In the genomic region with DNA sequence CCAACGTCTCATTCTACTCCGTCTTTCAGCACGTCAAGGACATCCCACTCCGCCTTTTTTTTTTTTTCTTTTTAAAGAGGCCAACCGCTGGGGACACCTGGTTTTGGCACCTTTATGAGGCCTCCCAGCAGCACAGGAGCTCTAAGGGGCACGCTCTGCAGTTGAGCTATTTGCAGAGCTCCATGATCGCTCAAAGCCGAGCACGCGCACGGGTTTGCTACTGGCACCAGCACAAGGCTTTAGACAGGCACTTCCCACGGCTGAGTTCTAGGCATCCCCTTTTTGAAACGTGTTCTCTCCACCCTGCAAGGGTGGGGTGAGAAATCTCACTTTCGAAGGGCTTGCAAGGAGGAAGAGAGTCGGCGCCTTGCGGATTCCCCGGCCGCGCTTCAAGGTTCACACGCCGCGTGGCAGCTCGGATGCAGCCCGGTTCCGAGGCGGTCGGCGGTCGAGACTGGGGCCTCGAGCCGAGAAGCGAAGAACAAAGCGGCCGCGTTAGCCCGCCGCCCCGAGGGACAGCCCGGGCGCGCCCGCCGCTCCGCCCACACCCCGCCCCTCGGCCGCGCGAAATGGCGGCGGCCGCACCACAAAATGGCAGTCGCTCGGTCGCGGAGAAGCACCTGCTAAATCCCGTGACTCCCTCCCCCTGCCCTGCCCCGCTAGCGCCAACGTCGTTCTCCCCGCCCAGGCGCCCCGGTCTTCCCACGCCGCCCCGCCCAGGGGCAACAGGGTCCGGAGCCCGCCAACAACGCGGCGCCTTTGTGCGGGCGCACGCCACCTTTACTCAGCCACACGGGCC, we compare ENCODE assay signal across 1 cellular context.
TF ChIP-seq lines count a peak whose summit lies in the region.

No MANE protein-coding gene starts in this region.

TF ChIP-seq in K562, 482 proteins besides CTCF, POLR2A, EP300 and RAD21 (continued from another document):
- TF ChIP-seq, protein P1, sequence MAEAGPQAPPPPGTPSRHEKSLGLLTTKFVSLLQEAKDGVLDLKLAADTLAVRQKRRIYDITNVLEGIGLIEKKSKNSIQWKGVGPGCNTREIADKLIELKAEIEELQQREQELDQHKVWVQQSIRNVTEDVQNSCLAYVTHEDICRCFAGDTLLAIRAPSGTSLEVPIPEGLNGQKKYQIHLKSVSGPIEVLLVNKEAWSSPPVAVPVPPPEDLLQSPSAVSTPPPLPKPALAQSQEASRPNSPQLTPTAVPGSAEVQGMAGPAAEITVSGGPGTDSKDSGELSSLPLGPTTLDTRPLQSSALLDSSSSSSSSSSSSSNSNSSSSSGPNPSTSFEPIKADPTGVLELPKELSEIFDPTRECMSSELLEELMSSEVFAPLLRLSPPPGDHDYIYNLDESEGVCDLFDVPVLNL (CRISPR knock-in tag; IDR thresholded peaks at IDR 0.05; ENCODE audit: low read depth), result 0 out of 2 replicates have a peak, but pooled peaks have one; percentile 59
- TF ChIP-seq TBL1XR1 (IDR thresholded peaks at IDR 0.05; ENCODE audit: low read length in 2 of 2) (peak; percentile 63 to 77; a peak in 3 of 4 replicates), SAFB (IDR thresholded peaks at IDR 0.05; ENCODE audit: borderline replicate concordance, low read depth, low read length) (0 out of 2 replicates have a peak, but pooled peaks have one; percentile 45), RAD51 (IDR thresholded peaks at IDR 0.05; ENCODE audit: borderline replicate concordance, low read depth) (no peak), GATAD2B (IDR thresholded peaks at IDR 0.05; ENCODE audit: borderline replicate concordance) (peak; percentile 92; the same call in 1 of the 2 replicates), FUS (optimal IDR thresholded peaks at IDR 0.05; ENCODE audit: low read depth, low read length) (peak; percentile 86), GABPB1 (CRISPR knock-in tag; IDR thresholded peaks at IDR 0.05) (no peak; the same call in 1 of the 2 replicates), ZNF445 (CRISPR knock-in tag; IDR thresholded peaks at IDR 0.05; ENCODE audit: low read depth) (no peak), ZNF41 (CRISPR knock-in tag; conservative IDR thresholded peaks at IDR 0.05) (no peak), CBFB (CRISPR knock-in tag; IDR thresholded peaks at IDR 0.05) (peak; percentile 32; the same call in 1 of the 2 replicates), ZNF764 (CRISPR knock-in tag; IDR thresholded peaks at IDR 0.05; ENCODE audit: low read depth) (no peak), KDM5B (IDR thresholded peaks at IDR 0.05; ENCODE audit: insufficient replicate concordance, low read depth, low read length) (peak; percentile 70), ZFX (CRISPR knock-in tag; IDR thresholded peaks at IDR 0.05) (peak; percentile 83), PML (IDR thresholded peaks at IDR 0.05; ENCODE audit: low read length) (peak; percentile 86), TEAD1 (CRISPR knock-in tag; IDR thresholded peaks at IDR 0.05) (peak in 1 of 2 experiments; percentile 66; a peak in 1 of 4 replicates)
- TF ChIP-seq, protein P2, sequence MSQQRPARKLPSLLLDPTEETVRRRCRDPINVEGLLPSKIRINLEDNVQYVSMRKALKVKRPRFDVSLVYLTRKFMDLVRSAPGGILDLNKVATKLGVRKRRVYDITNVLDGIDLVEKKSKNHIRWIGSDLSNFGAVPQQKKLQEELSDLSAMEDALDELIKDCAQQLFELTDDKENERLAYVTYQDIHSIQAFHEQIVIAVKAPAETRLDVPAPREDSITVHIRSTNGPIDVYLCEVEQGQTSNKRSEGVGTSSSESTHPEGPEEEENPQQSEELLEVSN (IDR thresholded peaks at IDR 0.05; ENCODE audit: borderline replicate concordance in 1 of 2, extremely low read depth in 1 of 2, insufficient read depth in 1 of 2, insufficient read length in 1 of 2, low read depth in 1 of 2, low read length in 1 of 2, poor library complexity in 1 of 2, severe bottlenecking in 1 of 2), result peak; percentile 84 to 97
- TF ChIP-seq, protein P3, sequence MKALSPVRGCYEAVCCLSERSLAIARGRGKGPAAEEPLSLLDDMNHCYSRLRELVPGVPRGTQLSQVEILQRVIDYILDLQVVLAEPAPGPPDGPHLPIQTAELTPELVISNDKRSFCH (CRISPR knock-in tag; IDR thresholded peaks at IDR 0.05), result no peak
- TF ChIP-seq, protein P3 (tag; IDR thresholded peaks at IDR 0.05), result peak; percentile 53
- TF ChIP-seq, protein P4, sequence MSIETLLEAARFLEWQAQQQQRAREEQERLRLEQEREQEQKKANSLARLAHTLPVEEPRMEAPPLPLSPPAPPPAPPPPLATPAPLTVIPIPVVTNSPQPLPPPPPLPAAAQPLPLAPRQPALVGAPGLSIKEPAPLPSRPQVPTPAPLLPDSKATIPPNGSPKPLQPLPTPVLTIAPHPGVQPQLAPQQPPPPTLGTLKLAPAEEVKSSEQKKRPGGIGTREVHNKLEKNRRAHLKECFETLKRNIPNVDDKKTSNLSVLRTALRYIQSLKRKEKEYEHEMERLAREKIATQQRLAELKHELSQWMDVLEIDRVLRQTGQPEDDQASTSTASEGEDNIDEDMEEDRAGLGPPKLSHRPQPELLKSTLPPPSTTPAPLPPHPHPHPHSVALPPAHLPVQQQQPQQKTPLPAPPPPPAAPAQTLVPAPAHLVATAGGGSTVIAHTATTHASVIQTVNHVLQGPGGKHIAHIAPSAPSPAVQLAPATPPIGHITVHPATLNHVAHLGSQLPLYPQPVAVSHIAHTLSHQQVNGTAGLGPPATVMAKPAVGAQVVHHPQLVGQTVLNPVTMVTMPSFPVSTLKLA (conservative IDR thresholded peaks at IDR 0.05), result peak; percentile 35 to 77
- TF ChIP-seq, protein P5, sequence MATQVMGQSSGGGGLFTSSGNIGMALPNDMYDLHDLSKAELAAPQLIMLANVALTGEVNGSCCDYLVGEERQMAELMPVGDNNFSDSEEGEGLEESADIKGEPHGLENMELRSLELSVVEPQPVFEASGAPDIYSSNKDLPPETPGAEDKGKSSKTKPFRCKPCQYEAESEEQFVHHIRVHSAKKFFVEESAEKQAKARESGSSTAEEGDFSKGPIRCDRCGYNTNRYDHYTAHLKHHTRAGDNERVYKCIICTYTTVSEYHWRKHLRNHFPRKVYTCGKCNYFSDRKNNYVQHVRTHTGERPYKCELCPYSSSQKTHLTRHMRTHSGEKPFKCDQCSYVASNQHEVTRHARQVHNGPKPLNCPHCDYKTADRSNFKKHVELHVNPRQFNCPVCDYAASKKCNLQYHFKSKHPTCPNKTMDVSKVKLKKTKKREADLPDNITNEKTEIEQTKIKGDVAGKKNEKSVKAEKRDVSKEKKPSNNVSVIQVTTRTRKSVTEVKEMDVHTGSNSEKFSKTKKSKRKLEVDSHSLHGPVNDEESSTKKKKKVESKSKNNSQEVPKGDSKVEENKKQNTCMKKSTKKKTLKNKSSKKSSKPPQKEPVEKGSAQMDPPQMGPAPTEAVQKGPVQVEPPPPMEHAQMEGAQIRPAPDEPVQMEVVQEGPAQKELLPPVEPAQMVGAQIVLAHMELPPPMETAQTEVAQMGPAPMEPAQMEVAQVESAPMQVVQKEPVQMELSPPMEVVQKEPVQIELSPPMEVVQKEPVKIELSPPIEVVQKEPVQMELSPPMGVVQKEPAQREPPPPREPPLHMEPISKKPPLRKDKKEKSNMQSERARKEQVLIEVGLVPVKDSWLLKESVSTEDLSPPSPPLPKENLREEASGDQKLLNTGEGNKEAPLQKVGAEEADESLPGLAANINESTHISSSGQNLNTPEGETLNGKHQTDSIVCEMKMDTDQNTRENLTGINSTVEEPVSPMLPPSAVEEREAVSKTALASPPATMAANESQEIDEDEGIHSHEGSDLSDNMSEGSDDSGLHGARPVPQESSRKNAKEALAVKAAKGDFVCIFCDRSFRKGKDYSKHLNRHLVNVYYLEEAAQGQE (CRISPR knock-in tag; IDR thresholded peaks at IDR 0.05; ENCODE audit: low read depth), result no peak
